ENCODE assay signal across 17 cellular contexts in the genomic region with DNA sequence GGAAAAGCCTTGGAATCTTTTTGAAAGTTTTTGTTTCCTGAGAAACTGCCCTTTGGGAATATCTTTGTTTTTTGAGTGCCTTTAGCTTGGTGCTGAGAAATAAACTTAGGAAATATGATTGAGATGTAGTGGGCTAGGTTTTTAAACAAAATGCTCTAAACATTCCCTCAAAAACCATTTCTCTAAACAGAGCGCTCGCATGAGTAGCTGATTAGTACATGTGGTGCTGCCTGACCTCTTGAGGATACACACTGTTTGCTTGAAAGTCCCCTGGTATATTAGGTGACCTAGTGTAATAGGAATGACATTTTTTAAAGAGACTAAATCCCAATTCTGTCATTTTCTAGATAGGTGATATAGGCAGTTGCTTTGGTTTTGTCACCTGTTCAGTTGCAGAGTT.
DNase-seq lines count a peak whose midpoint lies in the region; ATAC-seq and TF ChIP-seq lines count a peak whose summit lies in the region.
"Had no signal": no experiment of that assay in that cellular context is flagged by ENCODE, and none has a peak within 500 bp of the region (broad histone marks: within the 10 kb centered on the region; RNA-seq: fewer than 3 reads in every experiment).

No MANE protein-coding gene starts in this region.

- DNase-seq in NCI-H1092 treated with DMSO at 0.1 percent for 48 hours (lab: John Stamatoyannopoulos, UW) (peak; percentile 51), NCI-H1092 (lab: John Stamatoyannopoulos, UW) (no peak), astrocyte of the hippocampus (ENCODE audit: low read depth, low spot score) (peak; percentile 37), iris pigment epithelial cell (ENCODE audit: low read depth) (peak; percentile 48), tibial nerve (ENCODE audit: low spot score in 2 of 2) (no peak), SKM-1 (lab: John Stamatoyannopoulos, UW; ENCODE audit: unreplicated experiment) (no peak), Ammon's horn (ENCODE audit: low spot score) (no peak)
- DNase-seq: activated CD8-positive, alpha-beta T cell treated with anti-CD3 and anti-CD28 coated beads, Interleukin-2, amount 10 ng/mL, durations not matched to agents 7 days and 5 days; activated naive CD8-positive, alpha-beta T cell treated with anti-CD3 and anti-CD28 coated beads, Interleukin-2, amount 50 U/mL, for 24 hours; cortex of kidney; erythroblast; kidney glomerular epithelial cell; MM.1S; NCI-H2081 treated with DMSO at 0.1 percent for 48 hours; WERI-Rb-1 had no signal

- no peaks in the 10 kb centered on the region for H3K27me3 ChIP-seq in tibial nerve

- no peak overlapping the region for H3K4me3 ChIP-seq in tibial nerve

- H3K4me1 ChIP-seq in tibial nerve: peaks cover 5 to 32% (median 18%) of the 10 kb centered on the region in 4 donors

- no peak for TF ChIP-seq EP300 in tibial nerve (IDR thresholded peaks at IDR 0.05)

- H3K36me3 ChIP-seq in tibial nerve: no peaks in the 10 kb centered on the region
- H3K36me3 ChIP-seq: WERI-Rb-1 had no signal

- ATAC-seq in HG03139 (IDR thresholded peaks at IDR 0.05; ENCODE audit: unreplicated experiment): no peak
- ATAC-seq: activated CD8-positive, alpha-beta T cell treated with anti-CD3 and anti-CD28 coated beads, Interleukin-2, amount 10 ng/mL, durations not matched to agents 7 days and 5 days; activated naive CD8-positive, alpha-beta T cell treated with anti-CD3 and anti-CD28 coated beads, Interleukin-2, amount 50 U/mL, for 24 hours had no signal

- H3K27ac ChIP-seq in tibial nerve: peak overlapping the region; percentile 43 to 80 (median 59)
- H3K27ac ChIP-seq: 22Rv1, WERI-Rb-1 had no signal

- no peak for TF ChIP-seq POLR2A in tibial nerve (IDR thresholded peaks at IDR 0.05)

- H3K9me3 ChIP-seq in tibial nerve: no peaks in the 10 kb centered on the region

- TF ChIP-seq CTCF in tibial nerve (IDR thresholded peaks at IDR 0.05): no peak

- WGBS in tibial nerve, 2 donors: 42 to 76% methylated on average over 2 of the region's 2 CpGs

Comparison
In these comparisons a context has a peak if more than half of its experiments do, and no peak if none do; other contexts are left out.
1. DNase-seq: peak in NCI-H1092 treated with DMSO at 0.1 percent for 48 hours (single experiment), astrocyte of the hippocampus (single experiment) and iris pigment epithelial cell (single experiment); none in NCI-H1092 (single experiment), tibial nerve (0 of 2), SKM-1 (single experiment) and Ammon's horn (single experiment).